In genomic region chr16:27798241-27798640, GRCh38 we compare ENCODE assay signal across 15 cellular contexts.
DNase-seq lines count a peak whose midpoint lies in the region; ATAC-seq and TF ChIP-seq lines count a peak whose summit lies in the region.
"Had no signal": no experiment of that assay in that cellular context is flagged by ENCODE, and none has a peak within 500 bp of the region (broad histone marks: within the 10 kb centered on the region; RNA-seq: fewer than 3 reads in every experiment).

No MANE protein-coding gene starts in this region.

- no peak for DNase-seq in activated naive CD4-positive, alpha-beta T cell treated with anti-CD3 and anti-CD28 coated beads, Interleukin-2, amount 50 U/mL, for 16 hours
- DNase-seq in adipocyte (ENCODE audit: low read depth) (no peak), medulla oblongata (ENCODE audit: extremely low spot score) (peak; percentile 51), posterior vena cava (ENCODE audit: low spot score) (no peak)
- DNase-seq in activated effector memory CD4-positive, alpha-beta T cell treated with anti-CD3 and anti-CD28 coated beads, Interleukin-2, amount 50 U/mL, for 16 hours: no peak
- DNase-seq: 8988T; Calu3; CD8-positive, alpha-beta T cell; DMS79 treated with DMSO at 0.1 percent for 48 hours; GM23248 had no signal

- H3K36me3 Mint-ChIP-seq in activated naive CD4-positive, alpha-beta T cell treated with anti-CD3 and anti-CD28 coated beads, Interleukin-2, amount 50 U/mL, for 24 hours: no peaks in the 10 kb centered on the region
- H3K36me3 Mint-ChIP-seq: CD8-positive, alpha-beta T cell had no signal

- no peaks in the 10 kb centered on the region for H3K36me3 ChIP-seq in adipocyte (ENCODE audit: control insufficient read depth, insufficient read depth, low read length, severe bottlenecking)
- H3K36me3 ChIP-seq: BLaER1 treated with 17β-estradiol and CSF1 and Interleukin-3, amounts not matched to agents 10 nM and 100 nM; HAP-1 had no signal

- H3K4me1 ChIP-seq in adipocyte (ENCODE audit: control insufficient read depth, insufficient read depth, low read length): peaks cover 22% of the 10 kb centered on the region
- H3K4me1 ChIP-seq: HAP-1 had no signal

- H3K4me3 Mint-ChIP-seq in activated naive CD4-positive, alpha-beta T cell treated with anti-CD3 and anti-CD28 coated beads, Interleukin-2, amount 50 U/mL, for 24 hours: no peak overlapping the region
- H3K4me3 Mint-ChIP-seq: B cell; CD8-positive, alpha-beta T cell had no signal

- peak overlapping the region; percentile 69 for H3K9ac ChIP-seq in adipocyte (ENCODE audit: low read length)
- H3K9ac ChIP-seq: BLaER1 treated with 17β-estradiol and CSF1 and Interleukin-3, amounts not matched to agents 10 nM and 100 nM; GM23248 had no signal

- intact Hi-C loops in posterior vena cava (cut with DNase I): no loop called here

- H3K27ac Mint-ChIP-seq in activated naive CD4-positive, alpha-beta T cell treated with anti-CD3 and anti-CD28 coated beads, Interleukin-2, amount 50 U/mL, for 24 hours: peak overlapping the region; percentile 43
- H3K27ac Mint-ChIP-seq: B cell; CD8-positive, alpha-beta T cell had no signal

- no peak for ATAC-seq in SK-N-SH treated with all-trans-retinoic acid at 6 μM for 48 hours
- ATAC-seq: CD8-positive, alpha-beta T cell had no signal

- peaks cover 53% of the 10 kb centered on the region for H3K27me3 ChIP-seq in adipocyte (replicated peaks; ENCODE audit: control insufficient read depth, insufficient read depth, low read length)
- H3K27me3 ChIP-seq: BLaER1 treated with 17β-estradiol and CSF1 and Interleukin-3, amounts not matched to agents 10 nM and 100 nM had no signal

- H3K9me3 Mint-ChIP-seq in activated naive CD4-positive, alpha-beta T cell treated with anti-CD3 and anti-CD28 coated beads, Interleukin-2, amount 50 U/mL, for 24 hours: no peaks in the 10 kb centered on the region

- H3K9me3 ChIP-seq in adipocyte (ENCODE audit: control insufficient read depth, low read length): no peaks in the 10 kb centered on the region
- H3K9me3 ChIP-seq: BLaER1 treated with 17β-estradiol and CSF1 and Interleukin-3, amounts not matched to agents 10 nM and 100 nM; HAP-1 had no signal

- H3K4me3 ChIP-seq in adipocyte (ENCODE audit: low read length): no peak overlapping the region
- H3K4me3 ChIP-seq: BLaER1 treated with 17β-estradiol and CSF1 and Interleukin-3, amounts not matched to agents 10 nM and 100 nM; GM23248; HAP-1 had no signal

- peaks cover 13% of the 10 kb centered on the region for H3K27me3 Mint-ChIP-seq in activated naive CD4-positive, alpha-beta T cell treated with anti-CD3 and anti-CD28 coated beads, Interleukin-2, amount 50 U/mL, for 24 hours

- no peaks in the 10 kb centered on the region for H3K4me1 Mint-ChIP-seq in activated naive CD4-positive, alpha-beta T cell treated with anti-CD3 and anti-CD28 coated beads, Interleukin-2, amount 50 U/mL, for 24 hours
- H3K4me1 Mint-ChIP-seq: B cell had no signal

TF ChIP-seq in SK-N-SH treated with all-trans-retinoic acid at 6 μM for 48 hours, 23 proteins besides CTCF, POLR2A, EP300 and RAD21:
- no peak for TF ChIP-seq CSDC2 (CRISPR knock-in tag; IDR thresholded peaks at IDR 0.05)
- no peak for TF ChIP-seq CSRNP3 (CRISPR knock-in tag; IDR thresholded peaks at IDR 0.05)
- no peak for TF ChIP-seq POU6F1 (CRISPR knock-in tag; IDR thresholded peaks at IDR 0.05; ENCODE audit: borderline replicate concordance, low read depth)
- TF ChIP-seq ESRRG (CRISPR knock-in tag; IDR thresholded peaks at IDR 0.05): no peak
- no peak for TF ChIP-seq TCF4 (CRISPR knock-in tag; IDR thresholded peaks at IDR 0.05; ENCODE audit: borderline replicate concordance)
- TF ChIP-seq PPARA (CRISPR knock-in tag; IDR thresholded peaks at IDR 0.05; ENCODE audit: borderline replicate concordance): no peak
- no peak for TF ChIP-seq GLIS3 (CRISPR knock-in tag; IDR thresholded peaks at IDR 0.05)
- no peak for TF ChIP-seq TOX (CRISPR knock-in tag; IDR thresholded peaks at IDR 0.05; ENCODE audit: borderline replicate concordance)
- no peak for TF ChIP-seq RARB (CRISPR knock-in tag; IDR thresholded peaks at IDR 0.05)
- no peak for TF ChIP-seq ZFP3 (CRISPR knock-in tag; IDR thresholded peaks at IDR 0.05)
- no peak for TF ChIP-seq TSHZ2 (CRISPR knock-in tag; IDR thresholded peaks at IDR 0.05)
- no peak for TF ChIP-seq BACH2 (CRISPR knock-in tag; IDR thresholded peaks at IDR 0.05; ENCODE audit: borderline replicate concordance)
- no peak for TF ChIP-seq OSR1 (CRISPR knock-in tag; IDR thresholded peaks at IDR 0.05)
- no peak for TF ChIP-seq ARNTL (CRISPR knock-in tag; IDR thresholded peaks at IDR 0.05; ENCODE audit: borderline replicate concordance, low read depth)
- TF ChIP-seq PATZ1 (CRISPR knock-in tag; IDR thresholded peaks at IDR 0.05; ENCODE audit: borderline replicate concordance): no peak
- no peak for TF ChIP-seq ZC3H10 (CRISPR knock-in tag; IDR thresholded peaks at IDR 0.05)
